In the genomic region with DNA sequence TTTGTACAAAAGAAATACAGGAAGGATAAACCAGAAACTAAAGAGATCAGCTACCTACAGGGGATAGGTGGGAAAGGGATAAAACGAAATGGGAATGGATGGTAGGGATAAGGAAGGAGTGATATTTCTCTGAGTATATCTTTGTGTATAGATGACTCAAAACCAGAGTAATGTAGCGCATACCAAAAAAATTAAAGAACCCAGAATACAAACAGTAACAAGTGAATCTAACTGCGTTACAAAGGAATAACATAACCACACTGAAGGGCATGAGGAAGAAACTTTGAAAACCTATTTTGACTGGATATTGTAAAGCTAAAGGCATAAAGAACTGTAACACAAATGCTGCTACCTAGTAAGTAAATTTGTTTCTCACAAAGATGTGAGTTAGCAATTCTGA, we compare ENCODE assay signal across 1 cellular context.
TF ChIP-seq lines count a peak whose summit lies in the region.

No MANE protein-coding gene starts in this region.

TF ChIP-seq in GM12878, 131 proteins besides CTCF, POLR2A, EP300 and RAD21:
- TF ChIP-seq JUNB (IDR thresholded peaks at IDR 0.05), result peak; percentile 36; the same call in 1 of the 2 replicates
- no peak for TF ChIP-seq DPF2 (IDR thresholded peaks at IDR 0.05)
